Comparison of ENCODE assay signal across 1 cellular context in genomic region chr7:99793443-99793842, GRCh38.
TF ChIP-seq lines count a peak whose summit lies in the region.

No MANE protein-coding gene starts in this region.

TF ChIP-seq in K562, 482 proteins besides CTCF, POLR2A, EP300 and RAD21 (continued from another document):
- 0 out of 2 replicates have a peak, but pooled peaks have one; percentile 26 for TF ChIP-seq ZNF592 (IDR thresholded peaks at IDR 0.05)
- TF ChIP-seq ZNF41 (CRISPR knock-in tag; conservative IDR thresholded peaks at IDR 0.05), result no peak
- no peak for TF ChIP-seq POLR2H (tag; IDR thresholded peaks at IDR 0.05; ENCODE audit: low read depth)
- TF ChIP-seq RBBP5 (IDR thresholded peaks at IDR 0.05; ENCODE audit: borderline replicate concordance, insufficient read depth, low read length, poor library complexity, severe bottlenecking), result no peak
- TF ChIP-seq CEBPG (CRISPR knock-in tag; IDR thresholded peaks at IDR 0.05), result peak; percentile 73
- TF ChIP-seq CEBPG (tag; conservative IDR thresholded peaks at IDR 0.05 in 1 of 2, IDR thresholded peaks at IDR 0.05 in 1 of 2), result peak; percentile 84 to 90
- peak; percentile 75 for TF ChIP-seq IRF9 (tag; IDR thresholded peaks at IDR 0.05)
- TF ChIP-seq ATF3 (IDR thresholded peaks at IDR 0.05), result peak; percentile 85
- TF ChIP-seq ATF3 (CRISPR knock-in tag; conservative IDR thresholded peaks at IDR 0.05), result no peak
- peak; percentile 85 for TF ChIP-seq CEBPB (tag; IDR thresholded peaks at IDR 0.05)
- no peak for TF ChIP-seq RBM17 (IDR thresholded peaks at IDR 0.05; ENCODE audit: borderline replicate concordance, low read depth, low read length)
- TF ChIP-seq ATF2 (CRISPR knock-in tag; IDR thresholded peaks at IDR 0.05), result no peak
- TF ChIP-seq KLF6 (CRISPR knock-in tag; IDR thresholded peaks at IDR 0.05; ENCODE audit: borderline replicate concordance), result 0 out of 2 replicates have a peak, but pooled peaks have one; percentile 39
- peak; percentile 86 for TF ChIP-seq ATF4 (CRISPR knock-in tag; IDR thresholded peaks at IDR 0.05)
- TF ChIP-seq ZNF277 (CRISPR knock-in tag; IDR thresholded peaks at IDR 0.05; ENCODE audit: borderline replicate concordance), result no peak
- TF ChIP-seq ZNF551 (CRISPR knock-in tag; IDR thresholded peaks at IDR 0.05), result no peak
- peak; percentile 59; the same call in 1 of the 2 replicates for TF ChIP-seq ZSCAN32 (CRISPR knock-in tag; IDR thresholded peaks at IDR 0.05)
